In genomic region chr12:50024227-50024626, GRCh38 we compare ENCODE assay signal across 9 cellular contexts. TPM values are rescaled to one million over a fixed set of nuclear protein-coding genes. Genes with fewer than 3 reads are reported as not detected.
A peak's percentile ranks its signal among the peaks of the same experiment; 100 is the strongest.
DNase-seq lines count a peak whose midpoint lies in the region; ATAC-seq and TF ChIP-seq lines count a peak whose summit lies in the region.
"Had no signal": no experiment of that assay in that cellular context is flagged by ENCODE, and none has a peak within 500 bp of the region (broad histone marks: within the 10 kb centered on the region; RNA-seq: fewer than 3 reads in every experiment).

No MANE protein-coding gene starts in this region.

- peak overlapping the region; percentile 96 for H3K27ac Mint-ChIP-seq in activated CD4-positive, alpha-beta memory T cell treated with anti-CD3 and anti-CD28 coated beads, Interleukin-2, amount 10 ng/mL, durations not matched to agents 7 days and 5 days

- no peak for DNase-seq in left ventricle myocardium inferior
- DNase-seq in left cardiac atrium = no peak
- no peak for DNase-seq in activated CD4-positive, alpha-beta memory T cell treated with anti-CD3 and anti-CD28 coated beads, Interleukin-2, amount 10 ng/mL, durations not matched to agents 7 days and 5 days
- no peak for DNase-seq in suprapubic skin (ENCODE audit: low spot score in 2 of 2)
- DNase-seq in G401 (ENCODE audit: low spot score) = no peak
- no peak for DNase-seq in stimulated activated CD4-positive, alpha-beta T cell treated with anti-CD3 and anti-CD28 coated beads, Interleukin-2, amount 100 ng/mL, for 48 hours

- intact Hi-C loops in left ventricle myocardium inferior (cut with micrococcal nuclease) (no loop called here), left cardiac atrium (cut with DNase I) (no loop called here)

- H3K4me3 ChIP-seq in left ventricle myocardium inferior (peak overlapping the region; percentile 84), iPS-11a (ENCODE audit: low read depth, low read length) (peak overlapping the region; percentile 88), suprapubic skin (peak overlapping the region; percentile 87)

- TF ChIP-seq CTCF in left ventricle myocardium inferior (IDR thresholded peaks at IDR 0.05; ENCODE audit: borderline replicate concordance) (no peak), suprapubic skin (IDR thresholded peaks at IDR 0.05) (no peak)

- CTCF ChIA-PET in activated CD4-positive, alpha-beta memory T cell treated with anti-CD3 and anti-CD28 coated beads, Interleukin-2, amount 10 ng/mL, durations not matched to agents 7 days and 5 days (lab: Charles Lee) = interaction anchor here (0.7 to 4.0 kb wide), 7 partner anchors 13 to 87 kb away, joined by 3 to 21 read pairs (median 9); partner anchors contain the start of genes COX14 and SMARCD1

- H3K27me3 ChIP-seq in left ventricle myocardium inferior (ENCODE audit: low read depth) (no peaks in the 10 kb centered on the region), suprapubic skin (no peaks in the 10 kb centered on the region)

- H3K9me3 ChIP-seq in left ventricle myocardium inferior (replicated peaks) (no peaks in the 10 kb centered on the region), suprapubic skin (no peaks in the 10 kb centered on the region)

- H3K36me3 ChIP-seq in left ventricle myocardium inferior (no peaks in the 10 kb centered on the region), suprapubic skin (no peaks in the 10 kb centered on the region)

- TF ChIP-seq EP300 in suprapubic skin (IDR thresholded peaks at IDR 0.05) = no peak

- peaks cover 16% of the 10 kb centered on the region for H3K4me1 ChIP-seq in left ventricle myocardium inferior
- peaks cover 10% of the 10 kb centered on the region for H3K4me1 ChIP-seq in suprapubic skin

- peaks cover 2% of the 10 kb centered on the region for H3K9me3 Mint-ChIP-seq in activated CD4-positive, alpha-beta memory T cell treated with anti-CD3 and anti-CD28 coated beads, Interleukin-2, amount 10 ng/mL, durations not matched to agents 7 days and 5 days

- TF ChIP-seq POLR2A in suprapubic skin (IDR thresholded peaks at IDR 0.05) = no peak

- ATAC-seq in left cardiac atrium (no peak), GM21526 (IDR thresholded peaks at IDR 0.05; ENCODE audit: low FRiP score, unreplicated experiment) (no peak)

- H3K27me3 Mint-ChIP-seq in activated CD4-positive, alpha-beta memory T cell treated with anti-CD3 and anti-CD28 coated beads, Interleukin-2, amount 10 ng/mL, durations not matched to agents 7 days and 5 days = peaks cover 2% of the 10 kb centered on the region

- peaks cover 47% of the 10 kb centered on the region for H3K4me1 Mint-ChIP-seq in activated CD4-positive, alpha-beta memory T cell treated with anti-CD3 and anti-CD28 coated beads, Interleukin-2, amount 10 ng/mL, durations not matched to agents 7 days and 5 days

- peaks cover 37% of the 10 kb centered on the region for H3K36me3 Mint-ChIP-seq in activated CD4-positive, alpha-beta memory T cell treated with anti-CD3 and anti-CD28 coated beads, Interleukin-2, amount 10 ng/mL, durations not matched to agents 7 days and 5 days (ENCODE audit: low read depth)

- WGBS in suprapubic skin = 77% methylated on average over 8 of the region's 8 CpGs

- POLR2A ChIA-PET in activated CD4-positive, alpha-beta memory T cell treated with anti-CD3 and anti-CD28 coated beads, Interleukin-2, amount 10 ng/mL, durations not matched to agents 7 days and 5 days (lab: Charles Lee) = interaction anchor here (0.6 to 2.8 kb wide), 13 partner anchors 11 to 1083 kb away, joined by 3 to 12 read pairs (median 7); partner anchors contain the start of genes BCDIN3D, COX14, LIMA1 and SMARCD1

- H3K27ac ChIP-seq in left ventricle myocardium inferior (replicated peaks) (no peak overlapping the region), suprapubic skin (no peak overlapping the region)

- in situ Hi-C loops in G401 (cut with HindIII; ENCODE audit: low sequenced_read_pairs) = no loop called here

- peak overlapping the region; percentile 94 for H3K4me3 Mint-ChIP-seq in activated CD4-positive, alpha-beta memory T cell treated with anti-CD3 and anti-CD28 coated beads, Interleukin-2, amount 10 ng/mL, durations not matched to agents 7 days and 5 days

RNA-seq across cellular contexts. Expression of gene RACGAP1, which starts 1.1 kb away (rescaled TPM):
- 5.4 TPM for total RNA-seq in left ventricle myocardium inferior
- 10 to 100 TPM in 1 of 2 donors, 1 to 10 TPM in 1; 4.8 to 10.4 TPM for total RNA-seq in left cardiac atrium
- 100 to 1,000 TPM; 172 to 179 TPM for total RNA-seq in activated CD4-positive, alpha-beta memory T cell treated with anti-CD3 and anti-CD28 coated beads, Interleukin-2, amount 10 ng/mL, durations not matched to agents 7 days and 5 days
- total RNA-seq in suprapubic skin = 10 to 100 TPM; 13.8 to 20.4 (median 16.2) TPM
- 115 and 125 TPM in 2 replicates for total RNA-seq in G401 (2014; rRNA removed; shearing (Covaris generic))

RNA-seq across cellular contexts. Expression of gene ASIC1, which starts 33.2 kb away (rescaled TPM):
- 0.96 TPM for total RNA-seq in left ventricle myocardium inferior
- total RNA-seq in left cardiac atrium = 1 to 10 TPM; 1.2 to 4.1 TPM
- total RNA-seq in activated CD4-positive, alpha-beta memory T cell treated with anti-CD3 and anti-CD28 coated beads, Interleukin-2, amount 10 ng/mL, durations not matched to agents 7 days and 5 days = under 1 TPM; 0.91 to 0.98 TPM
- 1 to 10 TPM in 3 of 4 donors, under 1 TPM in 1; 0.59 to 2.2 (median 1.5) TPM for total RNA-seq in suprapubic skin
- total RNA-seq in G401 (2014; rRNA removed; shearing (Covaris generic)) = 9.2 and 13.1 TPM in 2 replicates

RNA-seq across cellular contexts. Expression of gene AQP6, which starts 51.5 kb away (rescaled TPM):
- total RNA-seq in left ventricle myocardium inferior (not detected), left cardiac atrium (under 1 TPM; 0.13 to 0.77 TPM), suprapubic skin (not detected)
- not detected for total RNA-seq in activated CD4-positive, alpha-beta memory T cell treated with anti-CD3 and anti-CD28 coated beads, Interleukin-2, amount 10 ng/mL, durations not matched to agents 7 days and 5 days
- 0.37 and 1.6 TPM in 2 replicates for total RNA-seq in G401 (2014; rRNA removed; shearing (Covaris generic))
- total RNA-seq: cardiac septum had no signal
